In the genomic region with DNA sequence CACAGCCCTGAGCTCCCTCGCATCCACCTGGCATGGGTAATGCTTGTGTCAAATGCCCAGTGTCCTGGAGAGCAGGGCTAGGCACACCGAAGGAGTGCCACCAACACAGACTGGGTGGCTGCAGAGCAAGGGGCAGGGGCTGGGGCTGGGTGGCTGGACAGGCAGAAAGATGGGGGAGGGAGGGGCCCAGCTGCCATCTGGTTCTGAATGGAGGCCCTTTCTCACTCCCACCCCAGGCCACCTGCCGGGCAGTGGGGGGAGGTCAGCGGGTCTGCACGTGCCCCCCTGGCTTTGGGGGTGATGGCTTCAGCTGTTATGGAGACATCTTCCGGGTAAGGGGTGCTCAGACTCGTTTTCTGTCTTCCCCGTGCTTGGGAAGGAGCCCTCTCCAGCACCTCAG, we compare ENCODE assay signal across 19 cellular contexts. TPM values are rescaled to one million over a fixed set of nuclear protein-coding genes. Genes with fewer than 3 reads are reported as not detected.
DNase-seq lines count a peak whose midpoint lies in the region; ATAC-seq, FAIRE-seq and TF ChIP-seq lines count a peak whose summit lies in the region.
"Had no signal": no experiment of that assay in that cellular context is flagged by ENCODE, and none has a peak within 500 bp of the region (broad histone marks: within the 10 kb centered on the region; RNA-seq: fewer than 3 reads in every experiment).

No MANE protein-coding gene starts in this region.

- H3K4me2 ChIP-seq in HepG2 (ENCODE audit: low read depth, low read length) (peak overlapping the region; percentile 36; the same call in 1 of the 2 replicates), endothelial cell of umbilical vein (ENCODE audit: insufficient read depth, low read length) (no peak overlapping the region)

- H3K27ac ChIP-seq in HepG2 (ENCODE audit: extremely low read length, insufficient read depth, low read length), result no peak overlapping the region
- H3K27ac ChIP-seq in right lobe of liver, result no peak overlapping the region
- H3K27ac ChIP-seq in endothelial cell of umbilical vein (ENCODE audit: insufficient read depth, low read depth, low read length), result peak overlapping the region; percentile 24

- 25% methylated on average over 2 of the region's 8 CpGs for WGBS in HepG2 (ENCODE audit: low lambda C conversion rate)
- 34% methylated on average over 3 of the region's 8 CpGs for WGBS in right lobe of liver (ENCODE audit: insufficient coverage, low coverage, low lambda C conversion rate, missing lambda C conversion rate)
- 71 to 79% methylated on average over 8 of the region's 8 CpGs for WGBS in lower leg skin, 2 donors

- ATAC-seq in HepG2 (no peak), right lobe of liver (no peak), HG02852 (IDR thresholded peaks at IDR 0.05; ENCODE audit: unreplicated experiment) (no peak)
- ATAC-seq: GM12878 had no signal

- no peak for TF ChIP-seq POLR2A in HepG2 (IDR thresholded peaks at IDR 0.05; ENCODE audit: insufficient read depth in 1 of 2, low read depth in 2 of 2, low read length in 2 of 2)
- no peak for TF ChIP-seq POLR2A in right lobe of liver (IDR thresholded peaks at IDR 0.05)
- no peak for TF ChIP-seq POLR2A in endothelial cell of umbilical vein (IDR thresholded peaks at IDR 0.05; ENCODE audit: low read depth, low read length)
- no peak for TF ChIP-seq POLR2A in lower leg skin (IDR thresholded peaks at IDR 0.05)

- no peaks in the 10 kb centered on the region for H4K20me1 ChIP-seq in HepG2 (ENCODE audit: insufficient read depth, low read length)
- no peaks in the 10 kb centered on the region for H4K20me1 ChIP-seq in endothelial cell of umbilical vein (replicated peaks; ENCODE audit: control insufficient read depth, extremely low read depth, insufficient read depth, low read length)

- dilution Hi-C loops in endothelial cell of umbilical vein (cut with MboI; ENCODE audit: extremely low pct_ligation_motif_present, low sequenced_read_pairs), result no loop called here

- H3K79me2 ChIP-seq in HepG2 (ENCODE audit: insufficient read depth, low read length) (no peaks in the 10 kb centered on the region), endothelial cell of umbilical vein (ENCODE audit: control insufficient read depth, insufficient read depth, low read length) (no peaks in the 10 kb centered on the region)

- in situ Hi-C loops in HepG2 (cut with HindIII; ENCODE audit: extremely low pct_ligation_motif_present, low pct_unique_long_range_greater_than_20kb), result no loop called here

- peaks cover 20 to 78% of the 10 kb centered on the region in 2 experiments for H3K27me3 ChIP-seq in HepG2 (ENCODE audit: control insufficient read depth in 1 of 2, insufficient read depth in 2 of 2, low read length in 2 of 2)
- no peaks in the 10 kb centered on the region for H3K27me3 ChIP-seq in right lobe of liver
- no peaks in the 10 kb centered on the region for H3K27me3 ChIP-seq in endothelial cell of umbilical vein (ENCODE audit: control insufficient read depth in 2 of 2, insufficient read depth in 2 of 2, low read length in 2 of 2)
- H3K27me3 ChIP-seq: BLaER1 treated with 17β-estradiol and CSF1 and Interleukin-3, amounts not matched to agents 10 nM and 100 nM had no signal

- no peaks in the 10 kb centered on the region for H3K9me1 ChIP-seq in endothelial cell of umbilical vein (replicated peaks; ENCODE audit: control insufficient read depth, extremely low read depth, insufficient read depth, low read length)

- H2AFZ ChIP-seq in HepG2 (ENCODE audit: low read length), result no peak overlapping the region
- no peak overlapping the region for H2AFZ ChIP-seq in endothelial cell of umbilical vein (ENCODE audit: low read depth, low read length)

- intact Hi-C loops in HepG2 (cut with micrococcal nuclease; ENCODE audit: unreplicated experiment), result no loop called here
- intact Hi-C loops in right lobe of liver (cut with DNase I), result no loop called here
- intact Hi-C loops in endothelial cell of umbilical vein (cut with micrococcal nuclease), result no loop called here
- intact Hi-C loops in lower leg skin (cut with DNase I; ENCODE audit: low total_unique reads), result no loop called here

- POLR2A ChIA-PET in HepG2 (lab: Yijun Ruan, JAX), result interaction anchor here (1.3 kb wide), 1 partner anchor 12 kb away, joined by 3 read pairs; no protein-coding TSS in a partner anchor
- POLR2A ChIA-PET in endothelial cell of umbilical vein (lab: Charles Lee), result interaction anchor here (0.6 to 0.8 kb wide), 2 partner anchors 13 to 15 kb away, joined by 3 read pairs; no protein-coding TSS in a partner anchor

- no peaks in the 10 kb centered on the region for H3K9me3 ChIP-seq in HepG2 (ENCODE audit: low read length)
- H3K9me3 ChIP-seq in right lobe of liver, result no peaks in the 10 kb centered on the region
- H3K9me3 ChIP-seq in endothelial cell of umbilical vein (replicated peaks; ENCODE audit: control insufficient read depth, insufficient read depth, low read length), result no peaks in the 10 kb centered on the region
- H3K9me3 ChIP-seq: BLaER1 treated with 17β-estradiol and CSF1 and Interleukin-3, amounts not matched to agents 10 nM and 100 nM had no signal

- TF ChIP-seq EP300 in HepG2 (IDR thresholded peaks at IDR 0.05; ENCODE audit: low read depth in 2 of 2, low read length in 2 of 2) (no peak), HepG2 (CRISPR knock-in tag; IDR thresholded peaks at IDR 0.05; ENCODE audit: borderline replicate concordance) (no peak)

- BruUV-seq in HepG2 (replicated peaks; lab: Mats Ljungman, UMichigan) (no TSS peak), endothelial cell of umbilical vein (replicated peaks; lab: Mats Ljungman, UMichigan) (no TSS peak)

- H3K4me3 ChIP-seq in HepG2 (replicated peaks in 1 of 3; ENCODE audit: insufficient read depth in 1 of 3, low read depth in 2 of 3, low read length in 3 of 3) (no peak overlapping the region), right lobe of liver (no peak overlapping the region), endothelial cell of umbilical vein (replicated peaks in 1 of 3; ENCODE audit: insufficient read depth in 1 of 3, low read depth in 1 of 3, low read length in 3 of 3) (no peak overlapping the region), lower leg skin (ENCODE audit: low read depth, poor library complexity, severe bottlenecking) (no peak overlapping the region)
- H3K4me3 ChIP-seq: BLaER1 treated with 17β-estradiol and CSF1 and Interleukin-3, amounts not matched to agents 10 nM and 100 nM; GM12878 had no signal

- no peaks in the 10 kb centered on the region for H3K36me3 ChIP-seq in HepG2 (replicated peaks in 1 of 2; ENCODE audit: control insufficient read depth in 1 of 2, insufficient read depth in 2 of 2, low read length in 2 of 2)
- H3K36me3 ChIP-seq in right lobe of liver, result no peaks in the 10 kb centered on the region
- peaks cover 21 to 83% of the 10 kb centered on the region in 2 experiments for H3K36me3 ChIP-seq in endothelial cell of umbilical vein (ENCODE audit: control insufficient read depth in 2 of 2, extremely low read depth in 1 of 2, insufficient read depth in 2 of 2, low read length in 2 of 2)

- FAIRE-seq in HepG2 (lab: Jason Lieb, UNC), result no peak
- no peak for FAIRE-seq in endothelial cell of umbilical vein (lab: Jason Lieb, UNC)
- FAIRE-seq: GM12878, HTR-8/SVneo had no signal

- TF ChIP-seq CTCF in HepG2 (CRISPR knock-in tag; IDR thresholded peaks at IDR 0.05) (no peak), right lobe of liver (IDR thresholded peaks at IDR 0.05) (no peak), endothelial cell of umbilical vein (IDR thresholded peaks at IDR 0.05; ENCODE audit: extremely low read depth in 1 of 2, insufficient read depth in 1 of 2, low read depth in 1 of 2, low read length in 2 of 2) (no peak), lower leg skin (IDR thresholded peaks at IDR 0.05) (no peak)

- H3K4me1 ChIP-seq in HepG2 (ENCODE audit: insufficient read depth, low read length), result peaks cover 21% of the 10 kb centered on the region
- H3K4me1 ChIP-seq in right lobe of liver, result no peaks in the 10 kb centered on the region
- H3K4me1 ChIP-seq in endothelial cell of umbilical vein (ENCODE audit: control insufficient read depth, extremely low read depth, insufficient read depth, low read length), result peaks cover 3% of the 10 kb centered on the region

- DNase-seq in HepG2 (ENCODE audit: low spot score) (no peak), right lobe of liver (no peak), endothelial cell of umbilical vein (ENCODE audit: low read depth, low spot score) (no peak), lower leg skin (ENCODE audit: low spot score in 2 of 2) (no peak)
- DNase-seq: CD8-positive, alpha-beta memory T cell; COR-L47; DMS 273 treated with DMSO at 0.1 percent for 48 hours; DMS53; DND-41; EL; HCEC 1CT; KBM-7 had no signal

- no peak for TF ChIP-seq RAD21 in HepG2 (CRISPR knock-in tag; IDR thresholded peaks at IDR 0.05)

- H3K9ac ChIP-seq in HepG2 (ENCODE audit: insufficient read depth, low read depth, low read length) (no peak overlapping the region), endothelial cell of umbilical vein (replicated peaks; ENCODE audit: extremely low read depth, insufficient read depth, low read length) (no peak overlapping the region)

- CTCF ChIA-PET in HepG2 (lab: Yijun Ruan, JAX; ENCODE audit: low intra/inter-chr PET ratio, low total read pairs) (no interaction called here), endothelial cell of umbilical vein (lab: Charles Lee) (interaction anchor here (1.0 kb wide), 1 partner anchor 31 kb away, joined by 3 read pairs; no protein-coding TSS in a partner anchor)

RNA-seq across cellular contexts. Expression of a gene that starts 17.0 kb away (rescaled TPM):
- total RNA-seq in HepG2 (2016; rRNA removed; fragmentation: Illumina TruSeq; extraction: Trizol) (0.09 and 0.28 TPM in 2 replicates), right lobe of liver (100 to 1,000 TPM in 3 of 6 experiments, 10 to 100 TPM in 3; 60.7 to 268 (median 92.5) TPM), endothelial cell of umbilical vein (340 and 369 TPM in 2 replicates), lower leg skin (10 to 100 TPM; 10.1 to 23.9 (median 12.1) TPM)
- total RNA-seq in HepG2 (2016; cell fraction: cytosol; rRNA removed; fragmentation: Illumina TruSeq; extraction: Trizol; ENCODE audit: low read depth), result not detected in 2 replicates
- 0.11 and 0.18 TPM in 2 replicates for total RNA-seq in HepG2 (2016; cell fraction: insoluble cytoplasmic fraction; rRNA removed; fragmentation: Illumina TruSeq; extraction: Trizol)
- 0.31 TPM in 1 of 2 replicates, not detected in the other for total RNA-seq in HepG2 (2016; cell fraction: membrane; rRNA removed; fragmentation: Illumina TruSeq; extraction: Trizol)
- total RNA-seq in HepG2 (2016; cell fraction: nucleus; rRNA removed; fragmentation: Illumina TruSeq; extraction: Trizol), result 0.13 and 0.16 TPM in 2 replicates
- polyA plus RNA-seq in HepG2 (2011; rRNA removed) (0.34 and 0.59 TPM in 2 replicates), endothelial cell of umbilical vein (369 and 413 TPM in 2 replicates)
- 0.13 and 0.16 TPM in 2 replicates for polyA plus RNA-seq in HepG2 (2011; cell fraction: cytosol; rRNA removed)
- polyA plus RNA-seq in HepG2 (2011; cell fraction: nucleus; rRNA removed), result 4.1 and 4.3 TPM in 2 replicates
- polyA plus RNA-seq in HepG2 (2012), result 0.23 and 0.24 TPM in 2 replicates
- 0.02 and 0.14 TPM in 2 replicates for polyA plus RNA-seq in HepG2 (2016; cell fraction: cytosol; fragmentation: Illumina TruSeq; extraction: Trizol; ENCODE audit: low read depth)
- 0.10 TPM in 1 of 2 replicates, not detected in the other for polyA plus RNA-seq in HepG2 (2016; cell fraction: insoluble cytoplasmic fraction; fragmentation: Illumina TruSeq; extraction: Trizol; ENCODE audit: low read depth)
- polyA plus RNA-seq in HepG2 (2016; cell fraction: membrane; fragmentation: Illumina TruSeq; extraction: Trizol; ENCODE audit: low read depth), result not detected in 2 replicates
- 0.30 TPM in 1 of 2 replicates, not detected in the other for polyA plus RNA-seq in HepG2 (2016; cell fraction: nucleus; fragmentation: Illumina TruSeq; extraction: Trizol; ENCODE audit: insufficient read depth, low read depth)
- polyA minus RNA-seq in HepG2 (2011; rRNA and poly(A)+ RNA removed; ENCODE audit: low replicate concordance), result 0.26 and 1.0 TPM in 2 replicates
- 0.30 TPM in 1 of 2 replicates, not detected in the other for polyA minus RNA-seq in HepG2 (2011; cell fraction: cytosol; rRNA and poly(A)+ RNA removed)
- polyA minus RNA-seq in HepG2 (2011; cell fraction: nucleus; rRNA and poly(A)+ RNA removed), result 0.50 and 0.90 TPM in 2 replicates
- polyA plus RNA-seq in endothelial cell of umbilical vein (2011; cell fraction: cytosol; rRNA removed), result 195 and 214 TPM in 2 replicates
- polyA plus RNA-seq in endothelial cell of umbilical vein (2011; cell fraction: nucleus; rRNA removed), result 2,566 and 2,674 TPM in 2 replicates
- polyA plus RNA-seq in endothelial cell of umbilical vein (2012), result 262 and 312 TPM in 2 replicates
- polyA minus RNA-seq in endothelial cell of umbilical vein, result 291 and 381 TPM in 2 replicates
- not detected for polyA minus RNA-seq in endothelial cell of umbilical vein (2011; cell fraction: cytosol; rRNA and poly(A)+ RNA removed)
- 622 and 778 TPM in 2 replicates for polyA minus RNA-seq in endothelial cell of umbilical vein (2011; cell fraction: nucleus; rRNA and poly(A)+ RNA removed)
- total RNA-seq: G401, H4 had no signal
- polyA plus RNA-seq: GM12878, IgD-negative memory B cell had no signal

RNA-seq across cellular contexts. Expression of a gene that starts 21.6 kb away (rescaled TPM):
- 105 and 131 TPM in 2 replicates for total RNA-seq in HepG2 (2016; rRNA removed; fragmentation: Illumina TruSeq; extraction: Trizol)
- total RNA-seq in HepG2 (2016; cell fraction: cytosol; rRNA removed; fragmentation: Illumina TruSeq; extraction: Trizol; ENCODE audit: low read depth), result 335 and 351 TPM in 2 replicates
- total RNA-seq in HepG2 (2016; cell fraction: insoluble cytoplasmic fraction; rRNA removed; fragmentation: Illumina TruSeq; extraction: Trizol), result 92.9 and 127 TPM in 2 replicates
- 398 and 413 TPM in 2 replicates for total RNA-seq in HepG2 (2016; cell fraction: membrane; rRNA removed; fragmentation: Illumina TruSeq; extraction: Trizol)
- total RNA-seq in HepG2 (2016; cell fraction: nucleus; rRNA removed; fragmentation: Illumina TruSeq; extraction: Trizol), result 102 and 116 TPM in 2 replicates
- polyA plus RNA-seq in HepG2 (2011; rRNA removed), result 217 and 240 TPM in 2 replicates
- polyA plus RNA-seq in HepG2 (2011; cell fraction: cytosol; rRNA removed), result 148 and 220 TPM in 2 replicates
- polyA plus RNA-seq in HepG2 (2011; cell fraction: nucleus; rRNA removed), result 493 and 549 TPM in 2 replicates
- polyA plus RNA-seq in HepG2 (2012), result 109 and 144 TPM in 2 replicates
- 760 and 829 TPM in 2 replicates for polyA plus RNA-seq in HepG2 (2016; cell fraction: cytosol; fragmentation: Illumina TruSeq; extraction: Trizol; ENCODE audit: low read depth)
- polyA plus RNA-seq in HepG2 (2016; cell fraction: insoluble cytoplasmic fraction; fragmentation: Illumina TruSeq; extraction: Trizol; ENCODE audit: low read depth), result 161 and 192 TPM in 2 replicates
- 646 and 710 TPM in 2 replicates for polyA plus RNA-seq in HepG2 (2016; cell fraction: membrane; fragmentation: Illumina TruSeq; extraction: Trizol; ENCODE audit: low read depth)
- 319 and 344 TPM in 2 replicates for polyA plus RNA-seq in HepG2 (2016; cell fraction: nucleus; fragmentation: Illumina TruSeq; extraction: Trizol; ENCODE audit: insufficient read depth, low read depth)
- polyA minus RNA-seq in HepG2 (2011; rRNA and poly(A)+ RNA removed; ENCODE audit: low replicate concordance), result 166 and 240 TPM in 2 replicates
- 60.3 and 89.1 TPM in 2 replicates for polyA minus RNA-seq in HepG2 (2011; cell fraction: cytosol; rRNA and poly(A)+ RNA removed)
- 74.0 and 75.3 TPM in 2 replicates for polyA minus RNA-seq in HepG2 (2011; cell fraction: nucleus; rRNA and poly(A)+ RNA removed)
- total RNA-seq in right lobe of liver, result 10 to 100 TPM in 1 of 6 experiments, 1 to 10 TPM in 5; 1.1 to 12.5 (median 3.9) TPM
- total RNA-seq in endothelial cell of umbilical vein, result 298 and 327 TPM in 2 replicates
- 402 and 516 TPM in 2 replicates for polyA plus RNA-seq in endothelial cell of umbilical vein
- 255 and 292 TPM in 2 replicates for polyA plus RNA-seq in endothelial cell of umbilical vein (2011; cell fraction: cytosol; rRNA removed)
- 357 and 428 TPM in 2 replicates for polyA plus RNA-seq in endothelial cell of umbilical vein (2011; cell fraction: nucleus; rRNA removed)
- polyA plus RNA-seq in endothelial cell of umbilical vein (2012), result 145 and 210 TPM in 2 replicates
- 347 and 373 TPM in 2 replicates for polyA minus RNA-seq in endothelial cell of umbilical vein
- 52.0 TPM for polyA minus RNA-seq in endothelial cell of umbilical vein (2011; cell fraction: cytosol; rRNA and poly(A)+ RNA removed)
- polyA minus RNA-seq in endothelial cell of umbilical vein (2011; cell fraction: nucleus; rRNA and poly(A)+ RNA removed), result 114 and 115 TPM in 2 replicates
- total RNA-seq in lower leg skin, result 10 to 100 TPM; 40.3 to 61.4 (median 48.0) TPM

RNA-seq across cellular contexts. Expression of a gene that starts 24.3 kb away (rescaled TPM):
- total RNA-seq in HepG2 (2016; rRNA removed; fragmentation: Illumina TruSeq; extraction: Trizol) (29.5 and 33.7 TPM in 2 replicates), right lobe of liver (1 to 10 TPM in 5 of 6 experiments, under 1 TPM in 1; 0.81 to 8.3 (median 4.3) TPM), endothelial cell of umbilical vein (22.6 and 34.6 TPM in 2 replicates), lower leg skin (10 to 100 TPM in 2 of 4 donors, 1 to 10 TPM in 2; 1.3 to 29.5 (median 6.3) TPM)
- 45.8 and 54.6 TPM in 2 replicates for total RNA-seq in HepG2 (2016; cell fraction: cytosol; rRNA removed; fragmentation: Illumina TruSeq; extraction: Trizol; ENCODE audit: low read depth)
- 26.7 and 30.2 TPM in 2 replicates for total RNA-seq in HepG2 (2016; cell fraction: insoluble cytoplasmic fraction; rRNA removed; fragmentation: Illumina TruSeq; extraction: Trizol)
- total RNA-seq in HepG2 (2016; cell fraction: membrane; rRNA removed; fragmentation: Illumina TruSeq; extraction: Trizol), result 28.0 and 35.7 TPM in 2 replicates
- total RNA-seq in HepG2 (2016; cell fraction: nucleus; rRNA removed; fragmentation: Illumina TruSeq; extraction: Trizol), result 13.6 and 19.8 TPM in 2 replicates
- polyA plus RNA-seq in HepG2 (2011; rRNA removed) (15.4 and 15.7 TPM in 2 replicates), endothelial cell of umbilical vein (9.9 and 28.2 TPM in 2 replicates)
- 16.5 and 17.9 TPM in 2 replicates for polyA plus RNA-seq in HepG2 (2011; cell fraction: cytosol; rRNA removed)
- 23.9 and 45.2 TPM in 2 replicates for polyA plus RNA-seq in HepG2 (2011; cell fraction: nucleus; rRNA removed)
- polyA plus RNA-seq in HepG2 (2012), result 7.0 and 36.2 TPM in 2 replicates
- polyA plus RNA-seq in HepG2 (2016; cell fraction: cytosol; fragmentation: Illumina TruSeq; extraction: Trizol; ENCODE audit: low read depth), result 58.7 and 84.5 TPM in 2 replicates
- polyA plus RNA-seq in HepG2 (2016; cell fraction: insoluble cytoplasmic fraction; fragmentation: Illumina TruSeq; extraction: Trizol; ENCODE audit: low read depth), result 49.0 and 49.7 TPM in 2 replicates
- 35.2 and 53.6 TPM in 2 replicates for polyA plus RNA-seq in HepG2 (2016; cell fraction: membrane; fragmentation: Illumina TruSeq; extraction: Trizol; ENCODE audit: low read depth)
- polyA plus RNA-seq in HepG2 (2016; cell fraction: nucleus; fragmentation: Illumina TruSeq; extraction: Trizol; ENCODE audit: insufficient read depth, low read depth), result 38.0 and 44.8 TPM in 2 replicates
- polyA minus RNA-seq in HepG2 (2011; rRNA and poly(A)+ RNA removed; ENCODE audit: low replicate concordance), result 9.6 and 17.6 TPM in 2 replicates
- polyA minus RNA-seq in HepG2 (2011; cell fraction: cytosol; rRNA and poly(A)+ RNA removed), result 5.4 and 10.7 TPM in 2 replicates
- polyA minus RNA-seq in HepG2 (2011; cell fraction: nucleus; rRNA and poly(A)+ RNA removed), result 13.0 and 14.4 TPM in 2 replicates
- 28.9 and 42.1 TPM in 2 replicates for polyA plus RNA-seq in endothelial cell of umbilical vein (2011; cell fraction: cytosol; rRNA removed)
- polyA plus RNA-seq in endothelial cell of umbilical vein (2011; cell fraction: nucleus; rRNA removed), result 2.6 and 33.3 TPM in 2 replicates
- polyA plus RNA-seq in endothelial cell of umbilical vein (2012), result 45.1 and 51.6 TPM in 2 replicates
- 7.4 and 8.1 TPM in 2 replicates for polyA minus RNA-seq in endothelial cell of umbilical vein
- 15.5 TPM for polyA minus RNA-seq in endothelial cell of umbilical vein (2011; cell fraction: cytosol; rRNA and poly(A)+ RNA removed)
- 5.8 and 6.4 TPM in 2 replicates for polyA minus RNA-seq in endothelial cell of umbilical vein (2011; cell fraction: nucleus; rRNA and poly(A)+ RNA removed)

RNA-seq across cellular contexts. Expression of a gene that starts 56.7 kb away (rescaled TPM):
- 15.3 and 27.0 TPM in 2 replicates for total RNA-seq in HepG2 (2016; rRNA removed; fragmentation: Illumina TruSeq; extraction: Trizol)
- total RNA-seq in HepG2 (2016; cell fraction: cytosol; rRNA removed; fragmentation: Illumina TruSeq; extraction: Trizol; ENCODE audit: low read depth), result 10.8 and 11.5 TPM in 2 replicates
- 10.9 and 25.7 TPM in 2 replicates for total RNA-seq in HepG2 (2016; cell fraction: insoluble cytoplasmic fraction; rRNA removed; fragmentation: Illumina TruSeq; extraction: Trizol)
- 11.3 and 12.4 TPM in 2 replicates for total RNA-seq in HepG2 (2016; cell fraction: membrane; rRNA removed; fragmentation: Illumina TruSeq; extraction: Trizol)
- total RNA-seq in HepG2 (2016; cell fraction: nucleus; rRNA removed; fragmentation: Illumina TruSeq; extraction: Trizol), result 36.6 and 40.4 TPM in 2 replicates
- polyA plus RNA-seq in HepG2 (2011; rRNA removed), result 47.6 and 63.0 TPM in 2 replicates
- 17.8 and 20.4 TPM in 2 replicates for polyA plus RNA-seq in HepG2 (2011; cell fraction: cytosol; rRNA removed)
- polyA plus RNA-seq in HepG2 (2011; cell fraction: nucleus; rRNA removed), result 441 and 512 TPM in 2 replicates
- 31.6 and 39.4 TPM in 2 replicates for polyA plus RNA-seq in HepG2 (2012)
- 3.2 and 3.7 TPM in 2 replicates for polyA plus RNA-seq in HepG2 (2016; cell fraction: cytosol; fragmentation: Illumina TruSeq; extraction: Trizol; ENCODE audit: low read depth)
- 9.4 and 12.9 TPM in 2 replicates for polyA plus RNA-seq in HepG2 (2016; cell fraction: insoluble cytoplasmic fraction; fragmentation: Illumina TruSeq; extraction: Trizol; ENCODE audit: low read depth)
- polyA plus RNA-seq in HepG2 (2016; cell fraction: membrane; fragmentation: Illumina TruSeq; extraction: Trizol; ENCODE audit: low read depth), result 6.4 and 6.7 TPM in 2 replicates
- polyA plus RNA-seq in HepG2 (2016; cell fraction: nucleus; fragmentation: Illumina TruSeq; extraction: Trizol; ENCODE audit: insufficient read depth, low read depth), result 96.6 and 101 TPM in 2 replicates
- 50.0 and 58.0 TPM in 2 replicates for polyA minus RNA-seq in HepG2 (2011; rRNA and poly(A)+ RNA removed; ENCODE audit: low replicate concordance)
- 15.2 and 15.4 TPM in 2 replicates for polyA minus RNA-seq in HepG2 (2011; cell fraction: cytosol; rRNA and poly(A)+ RNA removed)
- polyA minus RNA-seq in HepG2 (2011; cell fraction: nucleus; rRNA and poly(A)+ RNA removed), result 97.0 and 102 TPM in 2 replicates
- total RNA-seq in right lobe of liver, result 10 to 100 TPM; 19.7 to 51.9 (median 30.6) TPM
- total RNA-seq in endothelial cell of umbilical vein, result 153 and 156 TPM in 2 replicates
- polyA plus RNA-seq in endothelial cell of umbilical vein, result 178 and 196 TPM in 2 replicates
- polyA plus RNA-seq in endothelial cell of umbilical vein (2011; cell fraction: cytosol; rRNA removed), result 62.7 and 82.4 TPM in 2 replicates
- 1,069 and 1,072 TPM in 2 replicates for polyA plus RNA-seq in endothelial cell of umbilical vein (2011; cell fraction: nucleus; rRNA removed)
- 71.1 and 91.6 TPM in 2 replicates for polyA plus RNA-seq in endothelial cell of umbilical vein (2012)
- polyA minus RNA-seq in endothelial cell of umbilical vein, result 199 and 229 TPM in 2 replicates
- 8.1 TPM for polyA minus RNA-seq in endothelial cell of umbilical vein (2011; cell fraction: cytosol; rRNA and poly(A)+ RNA removed)
- polyA minus RNA-seq in endothelial cell of umbilical vein (2011; cell fraction: nucleus; rRNA and poly(A)+ RNA removed), result 243 and 248 TPM in 2 replicates
- total RNA-seq in lower leg skin, result 100 to 1,000 TPM in 1 of 4 donors, 10 to 100 TPM in 3; 69.9 to 133 (median 85.9) TPM

RNA-seq across cellular contexts. Expression of a gene that starts 58.3 kb away (rescaled TPM):
- 11.8 and 18.7 TPM in 2 replicates for total RNA-seq in HepG2 (2016; rRNA removed; fragmentation: Illumina TruSeq; extraction: Trizol)
- total RNA-seq in HepG2 (2016; cell fraction: cytosol; rRNA removed; fragmentation: Illumina TruSeq; extraction: Trizol; ENCODE audit: low read depth), result 4.4 and 4.6 TPM in 2 replicates
- total RNA-seq in HepG2 (2016; cell fraction: insoluble cytoplasmic fraction; rRNA removed; fragmentation: Illumina TruSeq; extraction: Trizol), result 13.2 and 20.1 TPM in 2 replicates
- 2.5 and 5.3 TPM in 2 replicates for total RNA-seq in HepG2 (2016; cell fraction: membrane; rRNA removed; fragmentation: Illumina TruSeq; extraction: Trizol)
- 5.4 and 5.7 TPM in 2 replicates for total RNA-seq in HepG2 (2016; cell fraction: nucleus; rRNA removed; fragmentation: Illumina TruSeq; extraction: Trizol)
- 36.4 and 39.5 TPM in 2 replicates for polyA plus RNA-seq in HepG2 (2011; rRNA removed)
- polyA plus RNA-seq in HepG2 (2011; cell fraction: cytosol; rRNA removed), result 53.0 and 54.8 TPM in 2 replicates
- 14.3 and 16.8 TPM in 2 replicates for polyA plus RNA-seq in HepG2 (2011; cell fraction: nucleus; rRNA removed)
- 10.9 and 12.3 TPM in 2 replicates for polyA plus RNA-seq in HepG2 (2012)
- 3.3 and 4.0 TPM in 2 replicates for polyA plus RNA-seq in HepG2 (2016; cell fraction: cytosol; fragmentation: Illumina TruSeq; extraction: Trizol; ENCODE audit: low read depth)
- polyA plus RNA-seq in HepG2 (2016; cell fraction: insoluble cytoplasmic fraction; fragmentation: Illumina TruSeq; extraction: Trizol; ENCODE audit: low read depth), result 17.1 and 18.1 TPM in 2 replicates
- 2.7 and 3.3 TPM in 2 replicates for polyA plus RNA-seq in HepG2 (2016; cell fraction: membrane; fragmentation: Illumina TruSeq; extraction: Trizol; ENCODE audit: low read depth)
- polyA plus RNA-seq in HepG2 (2016; cell fraction: nucleus; fragmentation: Illumina TruSeq; extraction: Trizol; ENCODE audit: insufficient read depth, low read depth), result 6.6 and 10.5 TPM in 2 replicates
- polyA minus RNA-seq in HepG2 (2011; rRNA and poly(A)+ RNA removed; ENCODE audit: low replicate concordance), result 7.0 and 8.2 TPM in 2 replicates
- polyA minus RNA-seq in HepG2 (2011; cell fraction: cytosol; rRNA and poly(A)+ RNA removed), result 4.5 and 5.4 TPM in 2 replicates
- polyA minus RNA-seq in HepG2 (2011; cell fraction: nucleus; rRNA and poly(A)+ RNA removed), result 4.5 and 4.6 TPM in 2 replicates
- 10 to 100 TPM in 1 of 6 experiments, 1 to 10 TPM in 3, under 1 TPM in 2; 0.55 to 12.2 (median 1.3) TPM for total RNA-seq in right lobe of liver
- total RNA-seq in endothelial cell of umbilical vein, result not detected in 2 replicates
- 0.12 TPM in 1 of 2 replicates, not detected in the other for polyA plus RNA-seq in endothelial cell of umbilical vein
- polyA plus RNA-seq in endothelial cell of umbilical vein (2011; cell fraction: cytosol; rRNA removed), result 0.18 TPM in 2 replicates
- not detected in 2 replicates for polyA plus RNA-seq in endothelial cell of umbilical vein (2011; cell fraction: nucleus; rRNA removed)
- not detected in 2 replicates for polyA plus RNA-seq in endothelial cell of umbilical vein (2012)
- polyA minus RNA-seq in endothelial cell of umbilical vein, result not detected in 2 replicates
- polyA minus RNA-seq in endothelial cell of umbilical vein (2011; cell fraction: cytosol; rRNA and poly(A)+ RNA removed), result 3.5 TPM
- not detected in 2 replicates for polyA minus RNA-seq in endothelial cell of umbilical vein (2011; cell fraction: nucleus; rRNA and poly(A)+ RNA removed)
- 10 to 100 TPM in 3 of 4 donors, 1 to 10 TPM in 1; 6.3 to 73.7 (median 21.3) TPM for total RNA-seq in lower leg skin
- polyA plus RNA-seq: CD8-positive, alpha-beta memory T cell; IgD-negative memory B cell had no signal

Comparison
In these comparisons a context has a peak if more than half of its experiments do, and no peak if none do; other contexts are left out.
1. RNA of a gene that starts 17.0 kb away (total RNA-seq): 340 to 369 TPM in endothelial cell of umbilical vein, 60.7 to 268 TPM in right lobe of liver and 10.1 to 23.9 TPM in lower leg skin; 0.09 to 0.31 TPM in HepG2; every median in the first group is over 4 times any median in the second.